In the genomic region with DNA sequence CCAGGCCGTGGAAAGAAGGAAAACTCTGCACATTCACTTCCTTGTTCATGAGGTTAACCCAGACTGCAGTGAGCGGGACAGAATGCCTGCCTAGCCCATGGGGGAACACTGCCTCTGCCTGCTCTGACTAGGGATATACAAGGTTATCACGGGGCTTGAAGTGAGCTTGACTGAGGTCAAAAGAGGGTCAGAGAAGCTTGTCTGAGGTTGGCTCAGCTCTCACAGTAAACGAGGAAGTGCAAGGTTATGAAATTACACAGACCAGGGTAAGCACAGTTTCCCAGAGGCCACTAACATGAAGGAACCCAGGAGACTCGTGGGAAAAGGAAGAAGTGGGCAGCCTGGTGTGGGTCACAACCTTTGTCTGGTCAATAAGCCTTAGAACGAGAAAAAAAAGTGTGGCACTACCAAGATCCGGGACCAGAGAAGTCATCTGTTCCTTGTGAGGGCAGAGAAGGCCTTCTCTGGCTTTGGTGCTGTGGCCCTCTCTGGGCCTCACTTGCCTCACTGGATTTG, we compare ENCODE assay signal across 8 cellular contexts. TPM values are rescaled to one million over a fixed set of nuclear protein-coding genes. Genes with fewer than 3 reads are reported as not detected.
DNase-seq lines count a peak whose midpoint lies in the region; TF ChIP-seq lines count a peak whose summit lies in the region.

No MANE protein-coding gene starts in this region.

- H3K27me3 ChIP-seq in uterus: no peaks in the 10 kb centered on the region

- no peak overlapping the region for H3K4me2 ChIP-seq in OCI-LY7 (ENCODE audit: low read length)

- no peaks in the 10 kb centered on the region for H3K36me3 ChIP-seq in uterus
- peaks cover 8% of the 10 kb centered on the region; the same call in 1 of the 2 replicates for H3K36me3 ChIP-seq in OCI-LY7 (ENCODE audit: insufficient read depth, low read length)

- no peaks in the 10 kb centered on the region for H3K9me3 ChIP-seq in uterus
- no peaks in the 10 kb centered on the region for H3K9me3 ChIP-seq in OCI-LY7 (ENCODE audit: low read length)

- DNase-seq in Ammon's horn (ENCODE audit: low spot score) (peak; percentile 74), HFFc6 (no peak), medulla oblongata (ENCODE audit: extremely low spot score) (peak; percentile 81), uterus (peak in 1 of 2 donors; percentile 38), OCI-LY7 (ENCODE audit: low spot score) (no peak), NCI-H82 treated with DMSO at 0.1 percent for 48 hours (lab: John Stamatoyannopoulos, UW; ENCODE audit: unreplicated experiment) (no peak), kidney glomerular epithelial cell (lab: John Stamatoyannopoulos, UW) (no peak)
- no peak for DNase-seq in activated T-helper 1 cell treated with anti-CD3 and anti-CD28 coated beads, Interleukin-12 subunit alpha, Interleukin-12 subunit beta, Interleukin-2, Interleukin-4 antibody, amounts not matched to agents 30 ng/mL and 10 ng/mL and 1 ng/mL, durations not matched to agents 14 hours and 24 hours and 36 hours (ENCODE audit: low spot score)

- no peak overlapping the region for H2AFZ ChIP-seq in OCI-LY7 (ENCODE audit: low read length)

- no peak overlapping the region for H3K4me3 ChIP-seq in uterus
- H3K4me3 ChIP-seq in OCI-LY7 (ENCODE audit: low read depth, low read length, poor library complexity, severe bottlenecking): no peak overlapping the region

- no peak for TF ChIP-seq POLR2A in uterus (IDR thresholded peaks at IDR 0.05)

- H3K27ac Mint-ChIP-seq in HFFc6: peak overlapping the region; percentile 94
- H3K27ac Mint-ChIP-seq in activated T-helper 1 cell treated with anti-CD3 and anti-CD28 coated beads, Interleukin-12 subunit alpha, Interleukin-12 subunit beta, Interleukin-2, Interleukin-4 antibody, amounts not matched to agents 30 ng/mL and 10 ng/mL and 1 ng/mL, durations not matched to agents 14 hours and 24 hours and 36 hours: peak overlapping the region; percentile 57

- peaks cover 15% of the 10 kb centered on the region in 2 donors for H3K4me1 ChIP-seq in uterus
- peaks cover 27% of the 10 kb centered on the region for H3K4me1 ChIP-seq in OCI-LY7 (ENCODE audit: insufficient read depth, low read length, poor library complexity, severe bottlenecking)

- H3K36me3 Mint-ChIP-seq in HFFc6 (ENCODE audit: low read depth): peaks cover 28% of the 10 kb centered on the region
- H3K36me3 Mint-ChIP-seq in activated T-helper 1 cell treated with anti-CD3 and anti-CD28 coated beads, Interleukin-12 subunit alpha, Interleukin-12 subunit beta, Interleukin-2, Interleukin-4 antibody, amounts not matched to agents 30 ng/mL and 10 ng/mL and 1 ng/mL, durations not matched to agents 14 hours and 24 hours and 36 hours (ENCODE audit: low read depth): peaks cover 28% of the 10 kb centered on the region

- H3K9me3 Mint-ChIP-seq in HFFc6: no peaks in the 10 kb centered on the region
- no peaks in the 10 kb centered on the region for H3K9me3 Mint-ChIP-seq in activated T-helper 1 cell treated with anti-CD3 and anti-CD28 coated beads, Interleukin-12 subunit alpha, Interleukin-12 subunit beta, Interleukin-2, Interleukin-4 antibody, amounts not matched to agents 30 ng/mL and 10 ng/mL and 1 ng/mL, durations not matched to agents 14 hours and 24 hours and 36 hours

- TF ChIP-seq CTCF in HFFc6 (IDR thresholded peaks at IDR 0.05) (no peak), uterus (IDR thresholded peaks at IDR 0.05) (no peak), OCI-LY7 (conservative IDR thresholded peaks at IDR 0.05; ENCODE audit: low read length) (no peak)

- intact Hi-C loops in activated T-helper 1 cell treated with anti-CD3 and anti-CD28 coated beads, Interleukin-12 subunit alpha, Interleukin-12 subunit beta, Interleukin-2, Interleukin-4 antibody, amounts not matched to agents 30 ng/mL and 10 ng/mL and 1 ng/mL, durations not matched to agents 14 hours and 24 hours and 36 hours (cut with micrococcal nuclease): no loop called here
- intact Hi-C loops in uterus (cut with DNase I; ENCODE audit: low total_unique reads) (no loop called here), OCI-LY7 (cut with micrococcal nuclease; ENCODE audit: unreplicated experiment) (no loop called here)

- no peaks in the 10 kb centered on the region for H3K9me2 ChIP-seq in OCI-LY7 (ENCODE audit: insufficient read depth, low read length)

- CTCF ChIA-PET in OCI-LY7 (lab: Charles Lee; ENCODE audit: unreplicated experiment): no interaction called here

- BruUV-seq in OCI-LY7 (replicated peaks; lab: Mats Ljungman, UMichigan): no TSS peak

- H3K79me2 ChIP-seq in OCI-LY7 (ENCODE audit: insufficient read depth, low read depth, low read length): no peaks in the 10 kb centered on the region

- H3K27ac ChIP-seq in uterus: peak overlapping the region; percentile 85 to 89
- H3K27ac ChIP-seq in OCI-LY7 (ENCODE audit: low read depth, low read length, poor library complexity, severe bottlenecking): no peak overlapping the region

- peaks cover 79% of the 10 kb centered on the region for H3K4me1 Mint-ChIP-seq in HFFc6 (ENCODE audit: low read depth)
- peaks cover 75% of the 10 kb centered on the region for H3K4me1 Mint-ChIP-seq in activated T-helper 1 cell treated with anti-CD3 and anti-CD28 coated beads, Interleukin-12 subunit alpha, Interleukin-12 subunit beta, Interleukin-2, Interleukin-4 antibody, amounts not matched to agents 30 ng/mL and 10 ng/mL and 1 ng/mL, durations not matched to agents 14 hours and 24 hours and 36 hours (ENCODE audit: low read depth)

- POLR2A ChIA-PET in OCI-LY7 (lab: Charles Lee): no interaction called here

- 0 out of 2 replicates have a peak overlapping the region, but pooled peaks have one; percentile 5 for H3K4me3 Mint-ChIP-seq in HFFc6
- peak overlapping the region; percentile 10 for H3K4me3 Mint-ChIP-seq in activated T-helper 1 cell treated with anti-CD3 and anti-CD28 coated beads, Interleukin-12 subunit alpha, Interleukin-12 subunit beta, Interleukin-2, Interleukin-4 antibody, amounts not matched to agents 30 ng/mL and 10 ng/mL and 1 ng/mL, durations not matched to agents 14 hours and 24 hours and 36 hours

- H4K20me1 ChIP-seq in OCI-LY7 (ENCODE audit: insufficient read depth, low read length): no peaks in the 10 kb centered on the region

- peaks cover 1% of the 10 kb centered on the region; the same call in 1 of the 2 replicates for H3K27me3 Mint-ChIP-seq in HFFc6 (ENCODE audit: insufficient read depth)
- peaks cover 1% of the 10 kb centered on the region for H3K27me3 Mint-ChIP-seq in activated T-helper 1 cell treated with anti-CD3 and anti-CD28 coated beads, Interleukin-12 subunit alpha, Interleukin-12 subunit beta, Interleukin-2, Interleukin-4 antibody, amounts not matched to agents 30 ng/mL and 10 ng/mL and 1 ng/mL, durations not matched to agents 14 hours and 24 hours and 36 hours (ENCODE audit: insufficient read depth)

RNA-seq across cellular contexts. Expression of a gene that starts 28.8 kb away (rescaled TPM):
- total RNA-seq in HFFc6 (2021; fragmentation: NEBNext Ultra II Directional; extraction: Animal tissue kit (Norgen Biotek cat#: 25700)): 10 to 100 TPM; 42.7 to 51.9 (median 48.0) TPM
- total RNA-seq in activated T-helper 1 cell treated with anti-CD3 and anti-CD28 coated beads, Interleukin-12 subunit alpha, Interleukin-12 subunit beta, Interleukin-2, Interleukin-4 antibody, amounts not matched to agents 30 ng/mL and 10 ng/mL and 1 ng/mL, durations not matched to agents 14 hours and 24 hours and 36 hours: 45.6 and 47.0 TPM in 2 replicates
- total RNA-seq in uterus: 10 to 100 TPM; 21.8 to 86.9 (median 54.2) TPM
- 0.19 TPM in 1 of 2 replicates, not detected in the other for total RNA-seq in OCI-LY7 (2014; rRNA removed; shearing (Covaris generic))
- 0.32 TPM in 1 of 2 replicates, not detected in the other for total RNA-seq in OCI-LY7 (2022)

RNA-seq across cellular contexts. Expression of a gene that starts 41.8 kb away (rescaled TPM):
- 10 to 100 TPM; 39.5 to 44.3 (median 41.7) TPM for total RNA-seq in HFFc6 (2021; fragmentation: NEBNext Ultra II Directional; extraction: Animal tissue kit (Norgen Biotek cat#: 25700))
- 43.9 and 44.0 TPM in 2 replicates for total RNA-seq in activated T-helper 1 cell treated with anti-CD3 and anti-CD28 coated beads, Interleukin-12 subunit alpha, Interleukin-12 subunit beta, Interleukin-2, Interleukin-4 antibody, amounts not matched to agents 30 ng/mL and 10 ng/mL and 1 ng/mL, durations not matched to agents 14 hours and 24 hours and 36 hours
- 10 to 100 TPM in 3 of 4 donors, 1 to 10 TPM in 1; 7.9 to 27.4 (median 19.8) TPM for total RNA-seq in uterus
- 18.8 and 24.0 TPM in 2 replicates for total RNA-seq in OCI-LY7 (2014; rRNA removed; shearing (Covaris generic))
- total RNA-seq in OCI-LY7 (2022): 18.2 and 21.9 TPM in 2 replicates

RNA-seq across cellular contexts. Expression of a gene that starts 53.7 kb away (rescaled TPM):
- total RNA-seq in HFFc6 (2021; fragmentation: NEBNext Ultra II Directional; extraction: Animal tissue kit (Norgen Biotek cat#: 25700)): 10 to 100 TPM; 65.9 to 81.6 (median 71.8) TPM
- total RNA-seq in activated T-helper 1 cell treated with anti-CD3 and anti-CD28 coated beads, Interleukin-12 subunit alpha, Interleukin-12 subunit beta, Interleukin-2, Interleukin-4 antibody, amounts not matched to agents 30 ng/mL and 10 ng/mL and 1 ng/mL, durations not matched to agents 14 hours and 24 hours and 36 hours: 49.4 and 61.3 TPM in 2 replicates
- total RNA-seq in uterus (100 to 1,000 TPM in 1 of 4 donors, 10 to 100 TPM in 3; 26.8 to 121 (median 49.1) TPM), OCI-LY7 (2022) (35.1 and 42.6 TPM in 2 replicates)
- 26.5 and 30.4 TPM in 2 replicates for total RNA-seq in OCI-LY7 (2014; rRNA removed; shearing (Covaris generic))

RNA-seq across cellular contexts. Expression of a gene that starts 58.5 kb away (rescaled TPM):
- total RNA-seq in HFFc6 (2021; fragmentation: NEBNext Ultra II Directional; extraction: Animal tissue kit (Norgen Biotek cat#: 25700)): under 1 TPM; 0.33 to 0.60 (median 0.39) TPM
- total RNA-seq in activated T-helper 1 cell treated with anti-CD3 and anti-CD28 coated beads, Interleukin-12 subunit alpha, Interleukin-12 subunit beta, Interleukin-2, Interleukin-4 antibody, amounts not matched to agents 30 ng/mL and 10 ng/mL and 1 ng/mL, durations not matched to agents 14 hours and 24 hours and 36 hours: 1.0 TPM in 2 replicates
- total RNA-seq in uterus (1 to 10 TPM in 3 of 4 donors, not detected in 1; 1.4 to 4.9 (median 1.9) TPM), OCI-LY7 (2022) (not detected in 2 replicates)
- total RNA-seq in OCI-LY7 (2014; rRNA removed; shearing (Covaris generic)): not detected in 2 replicates

Comparison
In these comparisons a context has a peak if more than half of its experiments do, and no peak if none do; other contexts are left out.
1. DNase-seq: peak in Ammon's horn (single experiment) and medulla oblongata (single experiment); none in HFFc6 (single experiment), activated T-helper 1 cell treated with anti-CD3 and anti-CD28 coated beads, Interleukin-12 subunit alpha, Interleukin-12 subunit beta, Interleukin-2, Interleukin-4 antibody, amounts not matched to agents 30 ng/mL and 10 ng/mL and 1 ng/mL, durations not matched to agents 14 hours and 24 hours and 36 hours (single experiment), OCI-LY7 (single experiment), NCI-H82 treated with DMSO at 0.1 percent for 48 hours (single experiment) and kidney glomerular epithelial cell (single experiment).
2. RNA of a gene that starts 28.8 kb away (total RNA-seq): 21.8 to 86.9 TPM in uterus, 42.7 to 51.9 TPM in HFFc6 and 45.6 to 47.0 TPM in activated T-helper 1 cell treated with anti-CD3 and anti-CD28 coated beads, Interleukin-12 subunit alpha, Interleukin-12 subunit beta, Interleukin-2, Interleukin-4 antibody, amounts not matched to agents 30 ng/mL and 10 ng/mL and 1 ng/mL, durations not matched to agents 14 hours and 24 hours and 36 hours; 0.19 to 0.32 TPM in OCI-LY7; every median in the first group is over 10 times any median in the second.